ENCODE assay signal across 1 cellular context in genomic region chr19:1000095-1000494, GRCh38.
TF ChIP-seq lines count a peak whose summit lies in the region.

TSS of gene GRIN3B (plus strand) at chr19:1000419. CDS start at chr19:1000438, 19 bp downstream.

TF ChIP-seq in HepG2, 621 proteins besides CTCF, POLR2A, EP300 and RAD21 (continued from another document):
- TF ChIP-seq ZBTB33 (CRISPR knock-in tag; IDR thresholded peaks at IDR 0.05) (peak; percentile 70), ZBTB38 (CRISPR knock-in tag; IDR thresholded peaks at IDR 0.05) (0 out of 2 replicates have a peak, but pooled peaks have one; percentile 45), ZNF18 (CRISPR knock-in tag; IDR thresholded peaks at IDR 0.05; ENCODE audit: insufficient replicate concordance) (no peak), ZNF232 (CRISPR knock-in tag; IDR thresholded peaks at IDR 0.05; ENCODE audit: borderline replicate concordance) (no peak), SRY (CRISPR knock-in tag; IDR thresholded peaks at IDR 0.05) (no peak), DDIT3 (CRISPR knock-in tag; IDR thresholded peaks at IDR 0.05) (no peak)
